In the genomic region with DNA sequence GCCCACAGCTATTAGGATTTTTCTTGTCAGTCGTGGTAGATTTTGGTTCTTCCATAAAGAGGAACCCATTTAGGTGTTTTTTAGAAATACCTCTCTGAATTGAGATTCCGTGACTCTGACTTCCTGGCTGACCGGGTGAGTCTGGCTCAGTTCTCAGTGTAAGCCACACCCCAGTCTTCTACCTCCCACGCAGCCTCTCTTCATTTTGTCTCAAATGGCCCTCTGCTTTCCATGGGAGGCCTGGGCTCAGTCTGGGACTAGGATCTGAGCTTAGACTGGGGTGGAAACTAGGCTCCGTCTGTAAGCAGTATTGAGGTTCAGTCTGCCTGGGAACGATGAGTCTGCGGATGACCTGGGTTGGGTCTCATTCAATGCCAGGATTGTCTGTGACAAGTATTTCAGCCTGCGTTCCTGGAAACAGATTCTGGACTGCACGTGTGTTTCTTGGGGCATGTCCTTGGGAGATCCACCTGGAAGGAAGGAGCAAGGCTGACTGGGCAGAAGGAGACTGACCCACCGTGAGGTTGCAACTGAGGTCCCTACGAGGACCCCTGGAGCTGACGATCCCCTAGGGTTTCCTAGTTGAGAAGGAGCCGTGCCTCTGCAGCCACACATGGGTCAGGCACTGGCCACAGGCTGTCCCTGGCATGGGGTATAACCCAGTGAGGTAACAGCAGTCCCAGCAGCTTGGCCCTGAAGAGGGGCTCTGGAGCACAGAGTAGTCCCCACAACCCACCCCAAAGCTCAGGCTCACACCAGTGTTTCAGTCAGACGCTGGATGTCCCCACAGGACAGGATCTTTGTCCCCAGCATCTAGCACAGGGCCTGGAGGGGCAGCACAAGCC, we compare ENCODE assay signal across 10 cellular contexts. TPM values are rescaled to one million over a fixed set of nuclear protein-coding genes. Genes with fewer than 3 reads are reported as not detected.
A peak's percentile ranks its signal among the peaks of the same experiment; 100 is the strongest.
DNase-seq lines count a peak whose midpoint lies in the region; ATAC-seq and TF ChIP-seq lines count a peak whose summit lies in the region.
"Had no signal": no experiment of that assay in that cellular context is flagged by ENCODE, and none has a peak within 500 bp of the region (broad histone marks: within the 10 kb centered on the region; RNA-seq: fewer than 3 reads in every experiment).

No MANE protein-coding gene starts in this region.

- ATAC-seq in HG02798 (IDR thresholded peaks at IDR 0.05; ENCODE audit: poor library complexity, unreplicated experiment) (peak; percentile 27), T-helper 17 cell (peak; percentile 14), omental fat pad (ENCODE audit: low FRiP score) (peak; percentile 30), gastroesophageal sphincter (no peak), GM18502 (IDR thresholded peaks at IDR 0.05; ENCODE audit: poor library complexity, unreplicated experiment) (no peak)

- no peaks in the 10 kb centered on the region for H3K36me3 Mint-ChIP-seq in T-helper 17 cell (ENCODE audit: low read depth)
- H3K36me3 Mint-ChIP-seq: neural progenitor cell had no signal

- peaks cover 7% of the 10 kb centered on the region for H3K27me3 ChIP-seq in gastroesophageal sphincter
- H3K27me3 ChIP-seq: neural progenitor cell had no signal

- peaks cover 0 to 26% (median 3%) of the 10 kb centered on the region in 3 donors for H3K4me1 ChIP-seq in gastroesophageal sphincter
- H3K4me1 ChIP-seq: neural progenitor cell had no signal

- TF ChIP-seq CTCF in omental fat pad (IDR thresholded peaks at IDR 0.05) (no peak), gastroesophageal sphincter (IDR thresholded peaks at IDR 0.05) (no peak)

- H3K27ac Mint-ChIP-seq in T-helper 17 cell = no peak overlapping the region
- H3K27ac Mint-ChIP-seq: neural progenitor cell had no signal

- H3K27me3 Mint-ChIP-seq in T-helper 17 cell = no peaks in the 10 kb centered on the region

- H3K4me3 ChIP-seq in gastroesophageal sphincter = no peak overlapping the region
- H3K4me3 ChIP-seq: neural progenitor cell had no signal

- 47 to 75% methylated on average over 2 to 7 of the region's 14 CpGs for WGBS in gastroesophageal sphincter (ENCODE audit: low coverage in 1 of 2), 2 donors

- no peak overlapping the region for H3K27ac ChIP-seq in gastroesophageal sphincter
- H3K27ac ChIP-seq: neural progenitor cell had no signal

- no peak for DNase-seq in T-helper 17 cell
- no peak for DNase-seq in omental fat pad (ENCODE audit: low spot score)
- DNase-seq in activated T-cell treated with anti-CD3 and anti-CD28 coated beads, Interleukin-2, amount 50 U/mL, for 48 hours = no peak
- no peak for DNase-seq in hippocampal formation (lab: John Stamatoyannopoulos, UW)
- DNase-seq: NCI-H748 treated with DMSO at 0.1 percent for 48 hours had no signal

- H3K4me3 Mint-ChIP-seq in T-helper 17 cell = no peak overlapping the region
- H3K4me3 Mint-ChIP-seq: neural progenitor cell had no signal

- no peak for TF ChIP-seq EP300 in gastroesophageal sphincter (IDR thresholded peaks at IDR 0.05)

- H3K36me3 ChIP-seq in gastroesophageal sphincter = no peaks in the 10 kb centered on the region
- H3K36me3 ChIP-seq: neural progenitor cell had no signal

- H3K9me3 ChIP-seq in T-helper 17 cell (ENCODE audit: control insufficient read depth, low read length, poor library complexity, severe bottlenecking) (no peaks in the 10 kb centered on the region), gastroesophageal sphincter (no peaks in the 10 kb centered on the region)

- TF ChIP-seq POLR2A in GM18526 (IDR thresholded peaks at IDR 0.05; ENCODE audit: extremely low read depth, insufficient read length) (peak; percentile 42), gastroesophageal sphincter (IDR thresholded peaks at IDR 0.05) (no peak)

- H3K4me1 Mint-ChIP-seq in T-helper 17 cell = peaks cover 25% of the 10 kb centered on the region

RNA-seq across cellular contexts. Expression of gene CRB2, which starts 12.3 kb away (rescaled TPM):
- total RNA-seq in T-helper 17 cell (not detected), omental fat pad (10 to 100 TPM in 1 of 4 donors, 1 to 10 TPM in 2, under 1 TPM in 1; 0.32 to 16.2 (median 3.5) TPM), gastroesophageal sphincter (not detected)

Comparison
In these comparisons a context has a peak if more than half of its experiments do, and no peak if none do; other contexts are left out.
1. ATAC-seq: peak in HG02798 (single experiment), T-helper 17 cell (single experiment) and omental fat pad (single experiment); none in gastroesophageal sphincter (single experiment) and GM18502 (single experiment).